In the genomic region with DNA sequence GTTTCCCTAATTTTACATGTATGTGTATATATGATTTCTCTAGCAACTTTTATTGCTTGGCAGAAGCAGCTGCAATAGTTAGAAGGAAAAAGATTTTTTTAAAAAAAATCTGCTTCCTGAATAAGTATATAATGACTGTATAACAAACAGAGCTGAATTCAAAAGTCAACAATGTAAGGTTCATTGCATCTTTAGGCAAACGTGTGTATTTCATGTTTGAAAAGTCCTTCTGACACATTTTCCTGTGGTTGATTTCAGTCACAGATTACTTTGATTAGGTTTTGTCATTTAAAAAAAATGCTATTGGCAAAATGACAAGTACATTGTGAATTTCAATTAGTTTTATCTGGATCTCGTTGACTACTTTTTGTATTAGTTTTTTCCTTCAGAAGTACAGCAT, we compare ENCODE assay signal across 25 cellular contexts.
A peak's percentile ranks its signal among the peaks of the same experiment; 100 is the strongest.
DNase-seq lines count a peak whose midpoint lies in the region; ATAC-seq, FAIRE-seq and TF ChIP-seq lines count a peak whose summit lies in the region.
"Had no signal": no experiment of that assay in that cellular context is flagged by ENCODE, and none has a peak within 500 bp of the region (broad histone marks: within the 10 kb centered on the region; RNA-seq: fewer than 3 reads in every experiment).

No MANE protein-coding gene starts in this region.

- H3K4me3 ChIP-seq in foreskin fibroblast (ENCODE audit: low read depth in 1 of 2, low read length in 2 of 2) = no peak overlapping the region
- H3K4me3 ChIP-seq in psoas muscle = no peak overlapping the region
- H3K4me3 ChIP-seq: BLaER1 treated with 17β-estradiol and CSF1 and Interleukin-3, amounts not matched to agents 10 nM and 100 nM; HAP-1; MG63; PC-9; SJCRH30 had no signal

- no peaks in the 10 kb centered on the region for H3K27me3 ChIP-seq in psoas muscle (ENCODE audit: insufficient read depth in 3 of 3, low read length in 2 of 3)
- H3K27me3 ChIP-seq: BLaER1 treated with 17β-estradiol and CSF1 and Interleukin-3, amounts not matched to agents 10 nM and 100 nM; MG63; SJCRH30 had no signal

- H3K9me3 ChIP-seq in psoas muscle = no peaks in the 10 kb centered on the region
- H3K9me3 ChIP-seq: BLaER1 treated with 17β-estradiol and CSF1 and Interleukin-3, amounts not matched to agents 10 nM and 100 nM; HAP-1; MG63; SJCRH30 had no signal

- no peaks in the 10 kb centered on the region for H3K36me3 ChIP-seq in psoas muscle (ENCODE audit: insufficient read depth in 1 of 2, low read depth in 1 of 2)
- H3K36me3 ChIP-seq: BLaER1 treated with 17β-estradiol and CSF1 and Interleukin-3, amounts not matched to agents 10 nM and 100 nM; HAP-1; MG63; SJCRH30 had no signal

- FAIRE-seq in colon (lab: Jason Lieb, UNC) = peak; percentile 55
- FAIRE-seq: A204.1, HTR-8/SVneo had no signal

- peaks cover 15% of the 10 kb centered on the region for H3K4me1 ChIP-seq in psoas muscle
- H3K4me1 ChIP-seq: BLaER1 treated with 17β-estradiol and CSF1 and Interleukin-3, amounts not matched to agents 10 nM and 100 nM; HAP-1; SJCRH30 had no signal

- 52 to 61% (median 55%) methylated on average over 2 of the region's 2 CpGs for WGBS in psoas muscle, 3 donors

- intact Hi-C loops in psoas muscle (cut with DNase I) = no loop called here

- TF ChIP-seq CTCF in foreskin fibroblast (IDR thresholded peaks at IDR 0.05; ENCODE audit: low read depth, low read length) (no peak), psoas muscle (IDR thresholded peaks at IDR 0.05) (no peak)

- ATAC-seq in GM18909 (IDR thresholded peaks at IDR 0.05; ENCODE audit: poor library complexity, unreplicated experiment) (no peak), psoas muscle (no peak)
- ATAC-seq: CD8-positive, alpha-beta T cell had no signal

- H3K27ac ChIP-seq in psoas muscle = no peak overlapping the region
- H3K27ac ChIP-seq: BLaER1 treated with 17β-estradiol and CSF1 and Interleukin-3, amounts not matched to agents 10 nM and 100 nM; HL-60; PC-9; SJCRH30 had no signal

- DNase-seq in DMS53 treated with DMSO at 0.1 percent for 48 hours (lab: John Stamatoyannopoulos, UW; ENCODE audit: unreplicated experiment) = peak; percentile 81
- DNase-seq in NCI-H774 (lab: John Stamatoyannopoulos, UW) = peak; percentile 12
- DNase-seq in foreskin fibroblast = peak; percentile 3 to 15
- no peak for DNase-seq in activated T-cell treated with anti-CD3 and anti-CD28 coated beads for 4 hours
- no peak for DNase-seq in SHP77 treated with DMSO at 0.1 percent for 48 hours (lab: John Stamatoyannopoulos, UW)
- DNase-seq in psoas muscle = no peak
- DNase-seq: CD8-positive, alpha-beta T cell; DMS79; Karpas-422; MG63; NCI-H1092; NCI-H1436 treated with DMSO at 0.1 percent for 48 hours; NCI-H2029 treated with DMSO at 0.1 percent for 48 hours; NCI-H2171 treated with DMSO at 0.1 percent for 48 hours; NCI-H446; NCI-H748 treated with DMSO at 0.1 percent for 48 hours; SJCRH30 had no signal

Comparison
In these comparisons a context has a peak if more than half of its experiments do, and no peak if none do; other contexts are left out.
1. DNase-seq: peak in DMS53 treated with DMSO at 0.1 percent for 48 hours (single experiment), NCI-H774 (single experiment) and foreskin fibroblast (2 of 2); none in activated T-cell treated with anti-CD3 and anti-CD28 coated beads for 4 hours (single experiment), SHP77 treated with DMSO at 0.1 percent for 48 hours (single experiment) and psoas muscle (0 of 2).